ENCODE assay signal across 8 cellular contexts in the genomic region with DNA sequence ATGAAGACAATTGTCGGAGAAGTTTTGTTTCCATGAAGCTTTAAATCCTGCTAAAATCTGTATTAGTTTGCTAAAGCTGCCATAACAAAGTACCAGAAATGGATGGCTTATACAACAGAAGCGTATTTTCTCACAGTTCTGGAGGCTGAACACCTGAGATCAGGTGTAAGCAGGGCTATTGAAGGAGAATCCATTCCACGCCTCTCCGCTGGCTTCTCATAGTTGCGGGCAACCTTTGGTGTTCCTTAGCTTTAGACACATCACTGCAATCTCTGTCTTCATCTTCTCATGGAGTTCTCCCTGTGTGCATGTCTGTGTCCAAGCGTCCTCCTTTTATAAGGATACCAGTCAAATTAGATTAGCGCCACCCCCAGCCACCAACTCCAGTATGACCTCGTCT.
"Had no signal": no experiment of that assay in that cellular context is flagged by ENCODE, and none has a peak within 500 bp of the region (broad histone marks: within the 10 kb centered on the region; RNA-seq: fewer than 3 reads in every experiment).

No MANE protein-coding gene starts in this region.

- H3K27ac ChIP-seq: GM23248, KMS-11 had no signal

- DNase-seq: GOT3, H7, HFFc6, KBM-7 had no signal

- H3K9me3 ChIP-seq: HAP-1 had no signal

- ATAC-seq: HCT116 had no signal

- H3K36me3 ChIP-seq: HAP-1 had no signal

- H3K27ac Mint-ChIP-seq: HFFc6 had no signal

- H3K4me3 Mint-ChIP-seq: HFFc6 had no signal

- H3K4me1 ChIP-seq: HAP-1 had no signal

- H3K9me3 Mint-ChIP-seq: HFFc6 had no signal

- H3K4me3 ChIP-seq: GM23248, HAP-1 had no signal
